Comparison of ENCODE assay signal across 10 cellular contexts in the genomic region with DNA sequence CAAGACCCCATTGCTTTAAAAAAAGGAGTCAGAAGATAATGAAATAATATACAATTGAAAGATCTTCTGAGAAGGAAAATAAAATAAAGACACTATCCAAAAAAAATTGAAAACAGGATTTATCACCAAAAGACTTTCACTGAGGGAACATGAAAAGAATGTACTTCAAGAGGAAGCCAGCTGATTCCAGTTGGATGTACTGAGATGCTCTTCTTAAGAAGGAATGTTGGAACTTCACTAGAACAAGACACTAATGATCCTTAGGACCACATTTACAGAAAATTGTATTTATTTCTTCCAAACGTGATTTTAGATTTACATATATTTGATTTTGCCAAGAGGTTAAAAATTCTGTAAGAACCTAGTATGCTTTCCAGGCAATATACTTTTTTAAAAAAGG.
"Had no signal": no experiment of that assay in that cellular context is flagged by ENCODE, and none has a peak within 500 bp of the region (broad histone marks: within the 10 kb centered on the region; RNA-seq: fewer than 3 reads in every experiment).

No MANE protein-coding gene starts in this region.

- H3K9me3 Mint-ChIP-seq: activated CD4-positive, alpha-beta T cell treated with anti-CD3 and anti-CD28 coated beads, Interleukin-2, amount 10 ng/mL, durations not matched to agents 24 days and 14 days; activated T-helper 1 cell treated with anti-CD3 and anti-CD28 coated beads, Interleukin-12 subunit alpha, Interleukin-12 subunit beta, Interleukin-2, Interleukin-4 antibody, amounts not matched to agents 30 ng/mL and 10 ng/mL and 1 ng/mL, durations not matched to agents 14 hours and 24 hours and 36 hours had no signal

- DNase-seq: activated B cell treated with CpG ODN at 0.5 μM for 24 hours; activated CD4-positive, alpha-beta T cell treated with anti-CD3 and anti-CD28 coated beads, Interleukin-2, amount 10 ng/mL, durations not matched to agents 24 days and 14 days; activated naive CD4-positive, alpha-beta T cell; activated naive CD8-positive, alpha-beta T cell treated with anti-CD3 and anti-CD28 coated beads, Interleukin-2, amount 50 U/mL, for 24 hours; erythroblast; left lung; T-helper 17 cell; trophoblast cell had no signal

- ATAC-seq: activated naive CD8-positive, alpha-beta T cell treated with anti-CD3 and anti-CD28 coated beads, Interleukin-2, amount 50 U/mL, for 24 hours; left lung; T-helper 17 cell had no signal

- H3K27ac Mint-ChIP-seq: activated B cell treated with CpG ODN at 0.5 μM for 24 hours; activated CD4-positive, alpha-beta T cell treated with anti-CD3 and anti-CD28 coated beads, Interleukin-2, amount 10 ng/mL, durations not matched to agents 24 days and 14 days; activated naive CD8-positive, alpha-beta T cell treated with anti-CD3 and anti-CD28 coated beads, Interleukin-2, amount 50 U/mL, for 24 hours; activated T-helper 1 cell treated with anti-CD3 and anti-CD28 coated beads, Interleukin-12 subunit alpha, Interleukin-12 subunit beta, Interleukin-2, Interleukin-4 antibody, amounts not matched to agents 30 ng/mL and 10 ng/mL and 1 ng/mL, durations not matched to agents 14 hours and 24 hours and 36 hours; T-helper 17 cell had no signal

- H3K27ac ChIP-seq: left lung had no signal

- H3K4me3 Mint-ChIP-seq: activated B cell treated with CpG ODN at 0.5 μM for 24 hours; activated CD4-positive, alpha-beta T cell treated with anti-CD3 and anti-CD28 coated beads, Interleukin-2, amount 10 ng/mL, durations not matched to agents 24 days and 14 days; activated naive CD8-positive, alpha-beta T cell treated with anti-CD3 and anti-CD28 coated beads, Interleukin-2, amount 50 U/mL, for 24 hours; activated T-helper 1 cell treated with anti-CD3 and anti-CD28 coated beads, Interleukin-12 subunit alpha, Interleukin-12 subunit beta, Interleukin-2, Interleukin-4 antibody, amounts not matched to agents 30 ng/mL and 10 ng/mL and 1 ng/mL, durations not matched to agents 14 hours and 24 hours and 36 hours; neural crest cell; T-helper 17 cell had no signal

- H3K27me3 Mint-ChIP-seq: activated B cell treated with CpG ODN at 0.5 μM for 24 hours; activated CD4-positive, alpha-beta T cell treated with anti-CD3 and anti-CD28 coated beads, Interleukin-2, amount 10 ng/mL, durations not matched to agents 24 days and 14 days; T-helper 17 cell had no signal

- H3K4me1 Mint-ChIP-seq: activated B cell treated with CpG ODN at 0.5 μM for 24 hours; activated CD4-positive, alpha-beta T cell treated with anti-CD3 and anti-CD28 coated beads, Interleukin-2, amount 10 ng/mL, durations not matched to agents 24 days and 14 days; activated naive CD8-positive, alpha-beta T cell treated with anti-CD3 and anti-CD28 coated beads, Interleukin-2, amount 50 U/mL, for 24 hours; T-helper 17 cell had no signal
